ENCODE assay signal across 12 cellular contexts in genomic region chr21:36207577-36208320, GRCh38. TPM values are rescaled to one million over a fixed set of nuclear protein-coding genes. Genes with fewer than 3 reads are reported as not detected.
DNase-seq lines count a peak whose midpoint lies in the region; ATAC-seq and TF ChIP-seq lines count a peak whose summit lies in the region.
"Had no signal": no experiment of that assay in that cellular context is flagged by ENCODE, and none has a peak within 500 bp of the region (broad histone marks: within the 10 kb centered on the region; RNA-seq: fewer than 3 reads in every experiment).

No MANE protein-coding gene starts in this region.

- intact Hi-C loops in activated CD4-positive, alpha-beta memory T cell treated with anti-CD3 and anti-CD28 coated beads for 36 hours (cut with micrococcal nuclease): no loop called here
- intact Hi-C loops in lower lobe of right lung (cut with DNase I): no loop called here

- H3K27me3 Mint-ChIP-seq in activated CD4-positive, alpha-beta memory T cell treated with anti-CD3 and anti-CD28 coated beads for 36 hours: no peaks in the 10 kb centered on the region
- H3K27me3 Mint-ChIP-seq in glutamatergic neuron (ENCODE audit: unreplicated experiment): peaks cover 8% of the 10 kb centered on the region
- H3K27me3 Mint-ChIP-seq: CD4-positive, alpha-beta T cell had no signal

- peaks cover 23% of the 10 kb centered on the region for H3K36me3 Mint-ChIP-seq in activated CD4-positive, alpha-beta memory T cell treated with anti-CD3 and anti-CD28 coated beads for 36 hours
- peaks cover 15% of the 10 kb centered on the region for H3K36me3 Mint-ChIP-seq in glutamatergic neuron (ENCODE audit: unreplicated experiment)

- H3K36me3 ChIP-seq in lower lobe of right lung: peaks cover 12% of the 10 kb centered on the region

- no peaks in the 10 kb centered on the region for H3K27me3 ChIP-seq in lower lobe of right lung (ENCODE audit: low read depth)
- H3K27me3 ChIP-seq: stomach had no signal

- no peak overlapping the region for H3K4me3 Mint-ChIP-seq in activated CD4-positive, alpha-beta memory T cell treated with anti-CD3 and anti-CD28 coated beads for 36 hours
- no peak overlapping the region for H3K4me3 Mint-ChIP-seq in glutamatergic neuron (ENCODE audit: unreplicated experiment)
- H3K4me3 Mint-ChIP-seq: CD4-positive, alpha-beta T cell had no signal

- no peak for ATAC-seq in lower lobe of right lung

- H3K4me3 ChIP-seq in lower lobe of right lung: no peak overlapping the region
- H3K4me3 ChIP-seq: stomach had no signal

- H3K9me3 Mint-ChIP-seq in activated CD4-positive, alpha-beta memory T cell treated with anti-CD3 and anti-CD28 coated beads for 36 hours: no peaks in the 10 kb centered on the region
- peaks cover 6% of the 10 kb centered on the region for H3K9me3 Mint-ChIP-seq in glutamatergic neuron (ENCODE audit: unreplicated experiment)
- H3K9me3 Mint-ChIP-seq: activated T-helper 2 cell treated with anti-CD3 and anti-CD28 coated beads, Interferon-gamma antibody, Interleukin-2, Interleukin-4, amounts not matched to agents 10 μg/mL and 5 μg/mL and 100 μg/mL, durations not matched to agents 14 hours and 24 hours and 36 hours; CD4-positive, alpha-beta T cell had no signal

- no peaks in the 10 kb centered on the region for H3K9me3 ChIP-seq in lower lobe of right lung
- H3K9me3 ChIP-seq: stomach had no signal

- POLR2A ChIA-PET in activated CD4-positive, alpha-beta memory T cell treated with anti-CD3 and anti-CD28 coated beads for 36 hours (lab: Charles Lee): no interaction called here
- POLR2A ChIA-PET in HEK293T (lab: Yijun Ruan, JAX): interaction anchor here (0.9 kb wide), 1 partner anchor 112 kb away, joined by 3 read pairs; the partner anchor contains the start of gene MORC3

- no peak overlapping the region for H3K27ac ChIP-seq in lower lobe of right lung
- H3K27ac ChIP-seq: stomach had no signal

- H3K4me1 Mint-ChIP-seq in activated CD4-positive, alpha-beta memory T cell treated with anti-CD3 and anti-CD28 coated beads for 36 hours (ENCODE audit: low read depth): peaks cover 41% of the 10 kb centered on the region
- peaks cover 11% of the 10 kb centered on the region for H3K4me1 Mint-ChIP-seq in glutamatergic neuron (ENCODE audit: low read depth, unreplicated experiment)

- TF ChIP-seq CTCF in glutamatergic neuron (IDR thresholded peaks at IDR 0.05; ENCODE audit: partially characterized antibody, unreplicated experiment) (no peak), lower lobe of right lung (IDR thresholded peaks at IDR 0.05) (no peak)

- DNase-seq in AG08395 (ENCODE audit: low spot score) (peak; percentile 17), HCEC 1CT (peak; percentile 53), glutamatergic neuron (no peak), AG20443 (ENCODE audit: low spot score) (no peak), iPS-NIHi7 (ENCODE audit: extremely low spot score) (no peak), HEK293T (ENCODE audit: extremely low spot score) (no peak), lower lobe of right lung (no peak)
- DNase-seq in activated CD4-positive, alpha-beta memory T cell treated with anti-CD3 and anti-CD28 coated beads for 36 hours: peak; percentile 28
- DNase-seq: CD4-positive, alpha-beta T cell; NCI-H1105; stomach had no signal

- no peak overlapping the region for H3K27ac Mint-ChIP-seq in activated CD4-positive, alpha-beta memory T cell treated with anti-CD3 and anti-CD28 coated beads for 36 hours
- peak overlapping the region; percentile 48 for H3K27ac Mint-ChIP-seq in glutamatergic neuron (ENCODE audit: unreplicated experiment)
- H3K27ac Mint-ChIP-seq: activated T-helper 2 cell treated with anti-CD3 and anti-CD28 coated beads, Interferon-gamma antibody, Interleukin-2, Interleukin-4, amounts not matched to agents 10 μg/mL and 5 μg/mL and 100 μg/mL, durations not matched to agents 14 hours and 24 hours and 36 hours; CD4-positive, alpha-beta T cell had no signal

- CTCF ChIA-PET in activated CD4-positive, alpha-beta memory T cell treated with anti-CD3 and anti-CD28 coated beads for 36 hours (lab: Charles Lee): interaction anchor here (0.6 kb wide), 1 partner anchor 68 kb away, joined by 3 read pairs; no protein-coding TSS in a partner anchor
- CTCF ChIA-PET in HEK293T (lab: Yijun Ruan, JAX): interaction anchor here (0.8 kb wide), 1 partner anchor 58 kb away, joined by 3 read pairs; no protein-coding TSS in a partner anchor

- H3K4me1 ChIP-seq in lower lobe of right lung: no peaks in the 10 kb centered on the region

TF ChIP-seq in HEK293T, 16 proteins besides CTCF, POLR2A, EP300 and RAD21:
- TF ChIP-seq PKNOX1 (IDR thresholded peaks at IDR 0.05) (no peak), BHLHE40 (IDR thresholded peaks at IDR 0.05; ENCODE audit: borderline replicate concordance) (no peak), SUZ12 (IDR thresholded peaks at IDR 0.05) (no peak), ELF4 (IDR thresholded peaks at IDR 0.05) (no peak), FOXM1 (IDR thresholded peaks at IDR 0.05; ENCODE audit: borderline replicate concordance) (no peak), TARDBP (IDR thresholded peaks at IDR 0.05) (no peak), LEF1 (IDR thresholded peaks at IDR 0.05; ENCODE audit: borderline replicate concordance) (no peak), FOXA1 (IDR thresholded peaks at IDR 0.05) (no peak), SP1 (IDR thresholded peaks at IDR 0.05) (no peak), CTBP1 (IDR thresholded peaks at IDR 0.05; ENCODE audit: borderline replicate concordance) (no peak), HDGF (IDR thresholded peaks at IDR 0.05; ENCODE audit: borderline replicate concordance) (no peak), L3MBTL2 (conservative IDR thresholded peaks at IDR 0.05) (no peak), NFRKB (IDR thresholded peaks at IDR 0.05) (no peak), ARNT (IDR thresholded peaks at IDR 0.05) (no peak)

RNA-seq across cellular contexts. Expression of gene DOP1B, which starts 51.1 kb away (rescaled TPM):
- 10 to 100 TPM; 19.4 to 19.6 TPM for total RNA-seq in activated CD4-positive, alpha-beta memory T cell treated with anti-CD3 and anti-CD28 coated beads for 36 hours
- total RNA-seq in glutamatergic neuron (ENCODE audit: unreplicated experiment) (37.8 TPM), lower lobe of right lung (24.6 TPM)

Comparison
In these comparisons a context has a peak if more than half of its experiments do, and no peak if none do; other contexts are left out.
1. DNase-seq: peak in AG08395 (single experiment), HCEC 1CT (single experiment) and activated CD4-positive, alpha-beta memory T cell treated with anti-CD3 and anti-CD28 coated beads for 36 hours (single experiment); none in glutamatergic neuron (single experiment), AG20443 (single experiment), iPS-NIHi7 (single experiment), HEK293T (single experiment) and lower lobe of right lung (single experiment).